In genomic region chr5:120382813-120383212, GRCh38 we compare ENCODE assay signal across 24 cellular contexts.
"Had no signal": no experiment of that assay in that cellular context is flagged by ENCODE, and none has a peak within 500 bp of the region (broad histone marks: within the 10 kb centered on the region; RNA-seq: fewer than 3 reads in every experiment).

No MANE protein-coding gene starts in this region.

- DNase-seq: activated CD4-positive, alpha-beta T cell treated with anti-CD3 and anti-CD28 coated beads for 48 hours; activated CD4-positive, alpha-beta T cell treated with anti-CD3 and anti-CD28 coated beads, Interleukin-2, amount 50 U/mL, for 4 hours; activated CD4-positive, CD25-positive, alpha-beta regulatory T cell treated with anti-CD3 and anti-CD28 coated beads, Interleukin-2, amount 50 U/mL, for 72 hours; activated CD8-positive, alpha-beta memory T cell treated with anti-CD3 and anti-CD28 coated beads, Interleukin-2, amount 50 U/mL, for 48 hours; activated CD8-positive, alpha-beta T cell treated with anti-CD3 and anti-CD28 coated beads, Interleukin-2, amount 10 ng/mL, durations not matched to agents 7 days and 5 days; activated effector memory CD4-positive, alpha-beta T cell treated with Interleukin-2 at 50 U/mL for 16 hours; activated naive CD4-positive, alpha-beta T cell; activated naive CD8-positive, alpha-beta T cell treated with anti-CD3 and anti-CD28 coated beads, Interleukin-2, amount 50 U/mL, for 24 hours; activated T-cell treated with anti-CD3 and anti-CD28 coated beads, Interleukin-2, amount 50 U/mL, for 24 hours; KBM-7; NCI-H1105 treated with DMSO at 0.1 percent for 48 hours; NCI-H1436 treated with DMSO at 0.1 percent for 48 hours; NCI-H187; NCI-H2081; NCI-H510A treated with DMSO at 0.1 percent for 48 hours; NCI-H69; NK-92 treated with Interleukin-12 subunit alpha and Interleukin-12 subunit beta, amount 100 ng/mL, for 24 hours; OCI-M1; Peyer's patch; Right ventricle myocardium superior had no signal

- H3K27ac Mint-ChIP-seq: activated CD8-positive, alpha-beta T cell treated with anti-CD3 and anti-CD28 coated beads, Interleukin-2, amount 10 ng/mL, durations not matched to agents 7 days and 5 days; activated naive CD4-positive, alpha-beta T cell treated with anti-CD3 and anti-CD28 coated beads, Interleukin-2, amount 50 U/mL, for 72 hours; activated naive CD8-positive, alpha-beta T cell treated with anti-CD3 and anti-CD28 coated beads, Interleukin-2, amount 50 U/mL, for 24 hours; activated T-cell treated with anti-CD3 and anti-CD28 coated beads, Interleukin-2, amount 50 U/mL, for 24 hours; activated T-helper 1 cell treated with anti-CD3 and anti-CD28 coated beads, Interleukin-12 subunit alpha, Interleukin-12 subunit beta, Interleukin-2, Interleukin-4 antibody, amounts not matched to agents 30 ng/mL and 10 ng/mL and 1 ng/mL, durations not matched to agents 14 hours and 24 hours and 36 hours; T-helper 1 cell treated with Interleukin-12 subunit alpha and Interleukin-12 subunit beta and Interleukin-4 antibody, amounts not matched to agents 30 μg/mL and 1 μg/mL, for 36 hours had no signal

- H3K4me3 Mint-ChIP-seq: activated CD8-positive, alpha-beta T cell treated with anti-CD3 and anti-CD28 coated beads, Interleukin-2, amount 10 ng/mL, durations not matched to agents 7 days and 5 days; activated naive CD8-positive, alpha-beta T cell treated with anti-CD3 and anti-CD28 coated beads, Interleukin-2, amount 50 U/mL, for 24 hours; activated T-cell treated with anti-CD3 and anti-CD28 coated beads, Interleukin-2, amount 50 U/mL, for 24 hours; activated T-helper 1 cell treated with anti-CD3 and anti-CD28 coated beads, Interleukin-12 subunit alpha, Interleukin-12 subunit beta, Interleukin-2, Interleukin-4 antibody, amounts not matched to agents 30 ng/mL and 10 ng/mL and 1 ng/mL, durations not matched to agents 14 hours and 24 hours and 36 hours; T-helper 1 cell treated with Interleukin-12 subunit alpha and Interleukin-12 subunit beta and Interleukin-4 antibody, amounts not matched to agents 30 μg/mL and 1 μg/mL, for 36 hours had no signal

- H3K36me3 ChIP-seq: Peyer's patch had no signal

- H3K4me3 ChIP-seq: Peyer's patch had no signal

- H3K27me3 ChIP-seq: Peyer's patch had no signal

- H3K27ac ChIP-seq: Peyer's patch, RWPE1 had no signal

- H3K27me3 Mint-ChIP-seq: activated naive CD8-positive, alpha-beta T cell treated with anti-CD3 and anti-CD28 coated beads, Interleukin-2, amount 50 U/mL, for 24 hours; activated T-cell treated with anti-CD3 and anti-CD28 coated beads, Interleukin-2, amount 50 U/mL, for 24 hours had no signal

- H3K4me1 ChIP-seq: Peyer's patch had no signal

- ATAC-seq: activated CD8-positive, alpha-beta T cell treated with anti-CD3 and anti-CD28 coated beads, Interleukin-2, amount 10 ng/mL, durations not matched to agents 7 days and 5 days; activated naive CD4-positive, alpha-beta T cell treated with anti-CD3 and anti-CD28 coated beads, Interleukin-2, amount 50 U/mL, for 72 hours; activated naive CD8-positive, alpha-beta T cell treated with anti-CD3 and anti-CD28 coated beads, Interleukin-2, amount 50 U/mL, for 24 hours had no signal
